In the genomic region with DNA sequence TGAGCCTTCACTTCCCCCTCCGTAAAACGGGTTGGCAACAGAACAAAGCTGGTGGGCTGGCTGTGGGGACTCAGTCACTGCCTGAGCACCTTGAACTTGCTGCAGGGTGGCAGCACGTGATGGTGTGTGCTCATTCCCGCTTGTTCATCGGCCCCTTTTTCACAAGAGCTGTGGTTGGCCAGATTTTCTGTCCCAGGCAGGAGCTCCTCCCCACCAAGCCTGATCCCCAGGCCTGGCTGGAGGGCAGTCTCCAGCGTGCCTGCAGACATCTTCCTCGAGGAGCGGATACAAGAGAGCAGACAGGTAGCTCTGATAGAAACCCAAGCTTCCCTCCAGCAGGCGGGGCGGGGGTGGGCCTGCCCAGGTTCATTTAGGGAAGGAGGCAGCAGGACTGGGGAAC, we compare ENCODE assay signal across 26 cellular contexts.
"Had no signal": no experiment of that assay in that cellular context is flagged by ENCODE, and none has a peak within 500 bp of the region (broad histone marks: within the 10 kb centered on the region; RNA-seq: fewer than 3 reads in every experiment).

No MANE protein-coding gene starts in this region.

- H2AFZ ChIP-seq: hepatocyte had no signal

- ATAC-seq: activated CD4-positive, alpha-beta T cell treated with anti-CD3 and anti-CD28 coated beads for 36 hours; activated T-cell treated with anti-CD3 and anti-CD28 coated beads, Interleukin-2, amount 50 U/mL, for 4 hours; effector memory CD8-positive, alpha-beta T cell; mucosa of descending colon had no signal

- DNase-seq: activated B cell treated with CpG ODN at 0.5 μM for 24 hours; activated CD4-positive, alpha-beta T cell treated with anti-CD3 and anti-CD28 coated beads for 36 hours; activated CD4-positive, alpha-beta T cell treated with anti-CD3 and anti-CD28 coated beads, Interleukin-2, amount 50 U/mL, for 4 hours; activated CD8-positive, alpha-beta memory T cell treated with anti-CD3 and anti-CD28 coated beads for 24 hours; activated CD8-positive, alpha-beta memory T cell treated with anti-CD3 and anti-CD28 coated beads, Interleukin-2, amount 50 U/mL, for 4 hours; activated naive CD4-positive, alpha-beta T cell treated with anti-CD3 and anti-CD28 coated beads for 36 hours; activated naive CD8-positive, alpha-beta T cell treated with anti-CD3 and anti-CD28 coated beads, Interleukin-2, amount 10 ng/mL, durations not matched to agents 7 days and 5 days; activated T-cell treated with anti-CD3 and anti-CD28 coated beads, Interleukin-2, amount 50 U/mL, for 4 hours; amygdala; colonic mucosa; dorsolateral prefrontal cortex; effector memory CD8-positive, alpha-beta T cell; glutamatergic neuron; left cardiac atrium; mucosa of descending colon; nephron progenitor cell; retina; stimulated activated CD4-positive, alpha-beta T cell treated with anti-CD3 and anti-CD28 coated beads, Interleukin-4, amount 100 ng/mL, for 4 hours; substantia nigra; T-helper 1 cell; thyroid gland had no signal

- H3K4me1 ChIP-seq: colonic mucosa, thyroid gland had no signal

- H3K36me3 ChIP-seq: colonic mucosa, thyroid gland had no signal

- H3K79me2 ChIP-seq: hepatocyte had no signal

- H3K4me2 ChIP-seq: hepatocyte had no signal

- FAIRE-seq: bronchial epithelial cell, frontal cortex, islet of Langerhans had no signal

- H3K4me3 ChIP-seq: colonic mucosa, dorsolateral prefrontal cortex, esophagus muscularis mucosa, hepatocyte, mucosa of descending colon, thyroid gland had no signal

- H3K27me3 ChIP-seq: colonic mucosa, hepatocyte, thyroid gland had no signal

- H3K27ac ChIP-seq: colonic mucosa, dorsolateral prefrontal cortex, esophagus muscularis mucosa, thyroid gland had no signal

- H3K9me3 ChIP-seq: colonic mucosa, esophagus muscularis mucosa, mucosa of descending colon, thyroid gland had no signal
